Comparison of ENCODE assay signal across 24 cellular contexts in genomic region chr19:16226878-16227836, GRCh38. TPM values are rescaled to one million over a fixed set of nuclear protein-coding genes. Genes with fewer than 3 reads are reported as not detected.
"Had no signal": no experiment of that assay in that cellular context is flagged by ENCODE, and none has a peak within 500 bp of the region (broad histone marks: within the 10 kb centered on the region; RNA-seq: fewer than 3 reads in every experiment).

No MANE protein-coding gene starts in this region.

- H3K9me3 ChIP-seq: right lobe of liver, testis, vagina had no signal

- H3K27ac ChIP-seq: coronary artery, esophagus squamous epithelium, gastroesophageal sphincter, right lobe of liver, testis, vagina had no signal

- H3K4me3 Mint-ChIP-seq: activated CD8-positive, alpha-beta T cell treated with anti-CD3 and anti-CD28 coated beads for 36 hours; activated T-helper 1 cell treated with anti-CD3 and anti-CD28 coated beads, Interleukin-12 subunit alpha, Interleukin-12 subunit beta, Interleukin-2, Interleukin-4 antibody, amounts not matched to agents 30 ng/mL and 10 ng/mL and 1 ng/mL, durations not matched to agents 14 hours and 24 hours and 36 hours; stimulated activated effector memory CD8-positive, alpha-beta T cell treated with anti-CD3 and anti-CD28 coated beads, Interleukin-12 subunit alpha, Interleukin-12 subunit beta, amount 100 ng/mL, for 72 hours; T-helper 17 cell had no signal

- H3K4me1 ChIP-seq: esophagus squamous epithelium, gastroesophageal sphincter, right lobe of liver, testis, vagina had no signal

- H3K4me3 ChIP-seq: coronary artery, esophagus squamous epithelium, gastroesophageal sphincter, right lobe of liver, testis, vagina had no signal

- H3K9me3 Mint-ChIP-seq: activated CD8-positive, alpha-beta T cell treated with anti-CD3 and anti-CD28 coated beads for 36 hours; activated naive CD4-positive, alpha-beta T cell treated with anti-CD3 and anti-CD28 coated beads, Interleukin-2, amount 50 U/mL, for 72 hours had no signal

- H3K27me3 Mint-ChIP-seq: activated CD8-positive, alpha-beta T cell treated with anti-CD3 and anti-CD28 coated beads for 36 hours; T-helper 17 cell had no signal

- DNase-seq: activated CD4-positive, alpha-beta T cell treated with anti-CD3 and anti-CD28 coated beads for 48 hours; activated CD4-positive, CD25-positive, alpha-beta regulatory T cell; activated CD8-positive, alpha-beta T cell treated with anti-CD3 and anti-CD28 coated beads for 36 hours; esophagus squamous epithelium; hypothalamus; mesenchymal stem cell; occipital lobe; small intestine; stimulated activated CD4-positive, alpha-beta T cell treated with anti-CD3 and anti-CD28 coated beads, Interleukin-2, amount 100 ng/mL, for 24 hours; T-helper 17 cell; testis; trophoblast cell had no signal

- H3K27ac Mint-ChIP-seq: activated CD8-positive, alpha-beta T cell treated with anti-CD3 and anti-CD28 coated beads for 36 hours; activated T-helper 1 cell treated with anti-CD3 and anti-CD28 coated beads, Interleukin-12 subunit alpha, Interleukin-12 subunit beta, Interleukin-2, Interleukin-4 antibody, amounts not matched to agents 30 ng/mL and 10 ng/mL and 1 ng/mL, durations not matched to agents 14 hours and 24 hours and 36 hours; stimulated activated effector memory CD8-positive, alpha-beta T cell treated with anti-CD3 and anti-CD28 coated beads, Interleukin-12 subunit alpha, Interleukin-12 subunit beta, amount 100 ng/mL, for 72 hours; T-helper 17 cell had no signal

- ATAC-seq: activated CD8-positive, alpha-beta T cell treated with anti-CD3 and anti-CD28 coated beads for 36 hours; activated naive CD4-positive, alpha-beta T cell treated with anti-CD3 and anti-CD28 coated beads, Interleukin-2, amount 50 U/mL, for 72 hours; gastroesophageal sphincter; stimulated activated effector memory CD8-positive, alpha-beta T cell treated with anti-CD3 and anti-CD28 coated beads, Interleukin-12 subunit alpha, Interleukin-12 subunit beta, amount 100 ng/mL, for 72 hours; T-helper 17 cell had no signal

- H3K27me3 ChIP-seq: esophagus squamous epithelium, gastroesophageal sphincter, right lobe of liver, testis, vagina had no signal

- H3K4me1 Mint-ChIP-seq: T-helper 17 cell had no signal

RNA-seq across cellular contexts. Expression of gene CIB3, which starts 53.8 kb away (rescaled TPM):
- total RNA-seq: activated CD8-positive, alpha-beta T cell treated with anti-CD3 and anti-CD28 coated beads for 36 hours; activated T-helper 1 cell treated with anti-CD3 and anti-CD28 coated beads, Interleukin-12 subunit alpha, Interleukin-12 subunit beta, Interleukin-2, Interleukin-4 antibody, amounts not matched to agents 30 ng/mL and 10 ng/mL and 1 ng/mL, durations not matched to agents 14 hours and 24 hours and 36 hours; bronchial epithelial cell; esophagus squamous epithelium; gastroesophageal sphincter; lower leg skin; mononuclear cell; myocyte; occipital lobe; right lobe of liver; T-helper 17 cell; testis; vagina had no signal
- polyA plus RNA-seq: neural cell, small intestine had no signal
